Comparison of ENCODE assay signal across 15 cellular contexts in the genomic region with DNA sequence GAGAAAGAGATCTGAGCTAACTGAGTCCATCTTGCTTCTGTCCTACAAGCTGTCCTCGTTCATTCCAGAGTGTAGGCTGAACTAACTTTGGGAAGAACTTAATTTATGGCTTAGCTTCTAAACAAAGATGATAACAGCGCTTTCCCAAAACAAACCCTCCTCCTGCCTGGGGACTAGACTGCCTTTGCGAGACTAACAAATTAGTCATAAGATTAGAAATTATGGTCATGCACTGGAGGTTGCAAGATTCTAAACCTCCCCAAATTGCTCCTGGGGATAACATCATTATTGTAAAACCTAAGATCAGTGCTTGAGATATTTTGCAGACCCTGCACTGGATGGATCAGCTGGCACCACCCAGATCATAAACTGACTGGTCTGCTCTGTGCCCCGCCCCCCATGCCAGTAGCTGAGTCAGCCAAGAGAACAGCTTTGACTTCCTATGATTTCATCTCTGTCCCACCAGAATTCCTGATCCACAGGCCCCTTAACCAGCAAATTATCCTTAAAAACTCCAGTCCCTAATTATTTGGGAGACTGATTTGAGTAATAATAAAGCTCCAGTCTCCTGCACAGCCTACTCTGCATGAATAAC.
DNase-seq lines count a peak whose midpoint lies in the region; ATAC-seq and TF ChIP-seq lines count a peak whose summit lies in the region.
"Had no signal": no experiment of that assay in that cellular context is flagged by ENCODE, and none has a peak within 500 bp of the region (broad histone marks: within the 10 kb centered on the region; RNA-seq: fewer than 3 reads in every experiment).

No MANE protein-coding gene starts in this region.

- TF ChIP-seq CTCF in fibroblast of mammary gland (conservative IDR thresholded peaks at IDR 0.05; ENCODE audit: control insufficient read depth, insufficient read depth, low read depth, low read length) = no peak

- no peaks in the 10 kb centered on the region for H3K36me3 ChIP-seq in MG63
- H3K36me3 ChIP-seq: ascending aorta had no signal

- no peaks in the 10 kb centered on the region for H3K9me3 ChIP-seq in MG63
- H3K9me3 ChIP-seq: ascending aorta had no signal

- no peak overlapping the region for H3K4me3 ChIP-seq in MG63
- no peak overlapping the region for H3K4me3 ChIP-seq in fibroblast of mammary gland (ENCODE audit: control insufficient read depth, low read depth, low read length)
- H3K4me3 ChIP-seq: ascending aorta had no signal

- no peak for ATAC-seq in activated CD4-positive, CD25-positive, alpha-beta regulatory T cell treated with anti-CD3 and anti-CD28 coated beads, Interleukin-2, amount 50 U/mL, for 24 hours
- ATAC-seq in HG03025 (IDR thresholded peaks at IDR 0.05; ENCODE audit: low FRiP score, unreplicated experiment) = no peak
- ATAC-seq: activated T-helper 17 cell treated with anti-CD3 and anti-CD28 coated beads, Interleukin-2, amount 50 U/mL, for 72 hours had no signal

- no peaks in the 10 kb centered on the region for H3K27me3 ChIP-seq in MG63
- H3K27me3 ChIP-seq: ascending aorta had no signal

- peak; percentile 75 for DNase-seq in EL
- DNase-seq in MG63 = peak; percentile 21
- peak; percentile 76 for DNase-seq in fibroblast of mammary gland (ENCODE audit: low read depth)
- peak; percentile 12 for DNase-seq in renal cortical epithelial cell (ENCODE audit: low read depth)
- no peak for DNase-seq in NCI-H510A (lab: John Stamatoyannopoulos, UW)
- DNase-seq in NCI-H2081 (lab: John Stamatoyannopoulos, UW) = no peak
- DNase-seq: activated CD4-positive, alpha-beta memory T cell treated with anti-CD3 and anti-CD28 coated beads for 36 hours; C1 segment of cervical spinal cord; dermis blood vessel endothelial cell; NK-92 treated with Interleukin-12 subunit alpha and Interleukin-12 subunit beta, amount 100 ng/mL, for 24 hours; SHP77 treated with DMSO at 0.1 percent for 48 hours had no signal

Comparison
In these comparisons a context has a peak if more than half of its experiments do, and no peak if none do; other contexts are left out.
1. DNase-seq: peak in EL (single experiment), MG63 (single experiment), fibroblast of mammary gland (single experiment) and renal cortical epithelial cell (single experiment); none in NCI-H510A (single experiment) and NCI-H2081 (0 of 2).